ENCODE assay signal across 1 cellular context in genomic region chr1:156360534-156360933, GRCh38.
TF ChIP-seq lines count a peak whose summit lies in the region.

No MANE protein-coding gene starts in this region.

TF ChIP-seq in GM23338, 12 proteins besides CTCF, POLR2A, EP300 and RAD21 (continued from another document):
- TF ChIP-seq, protein P1, sequence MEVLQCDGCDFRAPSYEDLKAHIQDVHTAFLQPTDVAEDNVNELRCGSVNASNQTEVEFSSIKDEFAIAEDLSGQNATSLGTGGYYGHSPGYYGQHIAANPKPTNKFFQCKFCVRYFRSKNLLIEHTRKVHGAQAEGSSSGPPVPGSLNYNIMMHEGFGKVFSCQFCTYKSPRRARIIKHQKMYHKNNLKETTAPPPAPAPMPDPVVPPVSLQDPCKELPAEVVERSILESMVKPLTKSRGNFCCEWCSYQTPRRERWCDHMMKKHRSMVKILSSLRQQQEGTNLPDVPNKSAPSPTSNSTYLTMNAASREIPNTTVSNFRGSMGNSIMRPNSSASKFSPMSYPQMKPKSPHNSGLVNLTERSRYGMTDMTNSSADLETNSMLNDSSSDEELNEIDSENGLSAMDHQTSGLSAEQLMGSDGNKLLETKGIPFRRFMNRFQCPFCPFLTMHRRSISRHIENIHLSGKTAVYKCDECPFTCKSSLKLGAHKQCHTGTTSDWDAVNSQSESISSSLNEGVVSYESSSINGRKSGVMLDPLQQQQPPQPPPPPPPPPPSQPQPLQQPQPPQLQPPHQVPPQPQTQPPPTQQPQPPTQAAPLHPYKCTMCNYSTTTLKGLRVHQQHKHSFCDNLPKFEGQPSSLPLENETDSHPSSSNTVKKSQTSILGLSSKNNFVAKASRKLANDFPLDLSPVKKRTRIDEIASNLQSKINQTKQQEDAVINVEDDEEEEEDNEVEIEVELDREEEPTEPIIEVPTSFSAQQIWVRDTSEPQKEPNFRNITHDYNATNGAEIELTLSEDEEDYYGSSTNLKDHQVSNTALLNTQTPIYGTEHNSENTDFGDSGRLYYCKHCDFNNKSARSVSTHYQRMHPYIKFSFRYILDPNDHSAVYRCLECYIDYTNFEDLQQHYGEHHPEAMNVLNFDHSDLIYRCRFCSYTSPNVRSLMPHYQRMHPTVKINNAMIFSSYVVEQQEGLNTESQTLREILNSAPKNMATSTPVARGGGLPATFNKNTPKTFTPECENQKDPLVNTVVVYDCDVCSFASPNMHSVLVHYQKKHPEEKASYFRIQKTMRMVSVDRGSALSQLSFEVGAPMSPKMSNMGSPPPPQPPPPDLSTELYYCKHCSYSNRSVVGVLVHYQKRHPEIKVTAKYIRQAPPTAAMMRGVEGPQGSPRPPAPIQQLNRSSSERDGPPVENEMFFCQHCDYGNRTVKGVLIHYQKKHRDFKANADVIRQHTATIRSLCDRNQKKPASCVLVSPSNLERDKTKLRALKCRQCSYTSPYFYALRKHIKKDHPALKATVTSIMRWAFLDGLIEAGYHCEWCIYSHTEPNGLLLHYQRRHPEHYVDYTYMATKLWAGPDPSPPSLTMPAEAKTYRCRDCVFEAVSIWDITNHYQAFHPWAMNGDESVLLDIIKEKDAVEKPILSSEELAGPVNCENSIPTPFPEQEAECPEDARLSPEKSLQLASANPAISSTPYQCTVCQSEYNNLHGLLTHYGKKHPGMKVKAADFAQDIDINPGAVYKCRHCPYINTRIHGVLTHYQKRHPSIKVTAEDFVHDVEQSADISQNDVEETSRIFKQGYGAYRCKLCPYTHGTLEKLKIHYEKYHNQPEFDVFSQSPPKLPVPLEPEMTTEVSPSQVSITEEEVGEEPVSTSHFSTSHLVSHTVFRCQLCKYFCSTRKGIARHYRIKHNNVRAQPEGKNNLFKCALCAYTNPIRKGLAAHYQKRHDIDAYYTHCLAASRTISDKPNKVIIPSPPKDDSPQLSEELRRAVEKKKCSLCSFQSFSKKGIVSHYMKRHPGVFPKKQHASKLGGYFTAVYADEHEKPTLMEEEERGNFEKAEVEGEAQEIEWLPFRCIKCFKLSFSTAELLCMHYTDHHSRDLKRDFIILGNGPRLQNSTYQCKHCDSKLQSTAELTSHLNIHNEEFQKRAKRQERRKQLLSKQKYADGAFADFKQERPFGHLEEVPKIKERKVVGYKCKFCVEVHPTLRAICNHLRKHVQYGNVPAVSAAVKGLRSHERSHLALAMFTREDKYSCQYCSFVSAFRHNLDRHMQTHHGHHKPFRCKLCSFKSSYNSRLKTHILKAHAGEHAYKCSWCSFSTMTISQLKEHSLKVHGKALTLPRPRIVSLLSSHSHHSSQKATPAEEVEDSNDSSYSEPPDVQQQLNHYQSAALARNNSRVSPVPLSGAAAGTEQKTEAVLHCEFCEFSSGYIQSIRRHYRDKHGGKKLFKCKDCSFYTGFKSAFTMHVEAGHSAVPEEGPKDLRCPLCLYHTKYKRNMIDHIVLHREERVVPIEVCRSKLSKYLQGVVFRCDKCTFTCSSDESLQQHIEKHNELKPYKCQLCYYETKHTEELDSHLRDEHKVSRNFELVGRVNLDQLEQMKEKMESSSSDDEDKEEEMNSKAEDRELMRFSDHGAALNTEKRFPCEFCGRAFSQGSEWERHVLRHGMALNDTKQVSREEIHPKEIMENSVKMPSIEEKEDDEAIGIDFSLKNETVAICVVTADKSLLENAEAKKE (CRISPR knock-in tag; IDR thresholded peaks at IDR 0.05) = no peak
- no peak for TF ChIP-seq POLR2AphosphoS5 (IDR thresholded peaks at IDR 0.05; ENCODE audit: low read depth)
- no peak for TF ChIP-seq STAT1 (IDR thresholded peaks at IDR 0.05; ENCODE audit: unreplicated experiment)
- TF ChIP-seq EZH2 (IDR thresholded peaks at IDR 0.05; ENCODE audit: low read depth, unreplicated experiment) = no peak
- TF ChIP-seq ZNF114 (CRISPR knock-in tag; IDR thresholded peaks at IDR 0.05) = no peak
- TF ChIP-seq EZH2phosphoT487 (IDR thresholded peaks at IDR 0.05; ENCODE audit: unreplicated experiment) = no peak
- TF ChIP-seq REST (IDR thresholded peaks at IDR 0.05; ENCODE audit: unreplicated experiment) = no peak
- no peak for TF ChIP-seq JUNB (IDR thresholded peaks at IDR 0.05; ENCODE audit: unreplicated experiment)
- TF ChIP-seq CREB1 (CRISPR knock-in tag; IDR thresholded peaks at IDR 0.05; ENCODE audit: low read depth) = no peak
TF ChIP-seq in GM23338: peak in this region for 0.
